ENCODE assay signal across 8 cellular contexts in the genomic region with DNA sequence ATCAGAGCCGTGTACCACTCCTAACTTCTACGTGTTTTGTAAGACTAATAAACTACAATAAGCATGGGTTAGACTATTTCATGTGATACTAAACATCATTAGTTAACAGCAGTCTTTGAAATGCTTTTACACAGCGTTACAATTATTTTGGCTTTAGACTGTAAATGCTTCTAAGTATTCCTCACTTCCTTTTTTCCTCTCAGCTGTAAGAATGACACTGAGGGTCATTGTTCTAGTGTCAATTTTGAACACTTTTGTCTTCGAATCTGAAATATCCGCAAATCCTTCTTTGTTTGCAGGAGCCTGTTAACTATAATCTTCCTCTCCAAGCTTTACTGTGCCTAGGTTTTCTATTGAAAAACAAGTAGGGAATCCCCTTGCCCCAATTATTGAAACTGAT. TPM values are rescaled to one million over a fixed set of nuclear protein-coding genes. Genes with fewer than 3 reads are reported as not detected.
DNase-seq lines count a peak whose midpoint lies in the region; ATAC-seq and TF ChIP-seq lines count a peak whose summit lies in the region.

No MANE protein-coding gene starts in this region.

- peak overlapping the region; percentile 93 for H3K4me3 Mint-ChIP-seq in Caco-2 (ENCODE audit: unreplicated experiment)
- peak overlapping the region; percentile 94 for H3K4me3 Mint-ChIP-seq in MCF 10A (ENCODE audit: unreplicated experiment)
- H3K4me3 Mint-ChIP-seq in natural killer cell treated with Interleukin-12 subunit alpha and Interleukin-12 subunit beta and Interleukin-15 and Interleukin-18, amount 100 ng/mL, for 72 hours: peak overlapping the region; percentile 92

- DNase-seq in Caco-2 (no peak), LNCaP clone FGC (ENCODE audit: low read depth) (no peak), MCF 10A (ENCODE audit: unreplicated experiment) (peak; percentile 8), DMS79 treated with DMSO at 0.1 percent for 48 hours (lab: John Stamatoyannopoulos, UW) (no peak), NCI-H526 (lab: John Stamatoyannopoulos, UW) (no peak)
- no peak for DNase-seq in natural killer cell treated with Interleukin-12 subunit alpha and Interleukin-12 subunit beta and Interleukin-15 and Interleukin-18, amount 100 ng/mL, for 72 hours (ENCODE audit: low spot score)
- DNase-seq in activated CD4-positive, alpha-beta T cell treated with anti-CD3 and anti-CD28 coated beads for 4 hours: no peak

- H3K4me1 Mint-ChIP-seq in Caco-2 (ENCODE audit: low read depth, unreplicated experiment): no peaks in the 10 kb centered on the region
- peaks cover 10% of the 10 kb centered on the region for H3K4me1 Mint-ChIP-seq in MCF 10A (ENCODE audit: insufficient read depth, unreplicated experiment)
- H3K4me1 Mint-ChIP-seq in natural killer cell treated with Interleukin-12 subunit alpha and Interleukin-12 subunit beta and Interleukin-15 and Interleukin-18, amount 100 ng/mL, for 72 hours (ENCODE audit: low read depth in 2 of 2): peaks cover 12 to 28% of the 10 kb centered on the region in 2 donors

- POLR2A ChIA-PET in Caco-2 (lab: Charles Lee) (no interaction called here), MCF 10A (lab: Yijun Ruan, JAX) (interaction anchor here (0.6 to 4.8 kb wide), 7 partner anchors 9 to 79 kb away, joined by 3 to 63 read pairs (median 5); a partner anchor contains a TSS)

- BruUV-seq in Caco-2 (replicated peaks; lab: Mats Ljungman, UMichigan): no TSS peak
- BruUV-seq in MCF 10A (replicated peaks; lab: Mats Ljungman, UMichigan): no TSS peak

- H3K4me3 ChIP-seq in Caco-2 (ENCODE audit: low read depth, low read length): peak overlapping the region; percentile 87
- H3K4me3 ChIP-seq in LNCaP clone FGC (ENCODE audit: low read depth, low read length): peak overlapping the region; percentile 76

- H3K27ac Mint-ChIP-seq in Caco-2 (ENCODE audit: unreplicated experiment) (peak overlapping the region; percentile 98), MCF 10A (ENCODE audit: low read depth, unreplicated experiment) (peak overlapping the region; percentile 99)
- H3K27ac Mint-ChIP-seq in natural killer cell treated with Interleukin-12 subunit alpha and Interleukin-12 subunit beta and Interleukin-15 and Interleukin-18, amount 100 ng/mL, for 72 hours: peak overlapping the region; percentile 87 to 96

- intact Hi-C loops in Caco-2 (cut with micrococcal nuclease; ENCODE audit: unreplicated experiment) (loop anchor here (5.0 kb wide), 1 partner anchor 518 kb away; a partner anchor contains a TSS), MCF 10A (cut with micrococcal nuclease) (loop anchor here (10.0 kb wide), 1 partner anchor 515 kb away; a partner anchor contains a TSS)

- TF ChIP-seq CTCF in Caco-2 (IDR thresholded peaks at IDR 0.05; ENCODE audit: insufficient read depth in 1 of 2, low read depth in 1 of 2, low read length in 1 of 2, severe bottlenecking in 1 of 2, unreplicated experiment in 1 of 2): no peak
- TF ChIP-seq CTCF in LNCaP clone FGC (IDR thresholded peaks at IDR 0.05; ENCODE audit: control insufficient read depth, extremely low read depth, insufficient read depth): no peak
- TF ChIP-seq CTCF in MCF 10A (IDR thresholded peaks at IDR 0.05; ENCODE audit: unreplicated experiment): no peak

- H3K4me1 ChIP-seq in Caco-2: no peaks in the 10 kb centered on the region

- H3K36me3 Mint-ChIP-seq in Caco-2 (ENCODE audit: insufficient read depth, unreplicated experiment) (peaks cover 19% of the 10 kb centered on the region), MCF 10A (ENCODE audit: insufficient read depth, unreplicated experiment) (peaks cover 17% of the 10 kb centered on the region)
- H3K36me3 Mint-ChIP-seq in natural killer cell treated with Interleukin-12 subunit alpha and Interleukin-12 subunit beta and Interleukin-15 and Interleukin-18, amount 100 ng/mL, for 72 hours: peaks cover 15% of the 10 kb centered on the region

- CTCF ChIA-PET in Caco-2 (lab: Charles Lee): no interaction called here
- CTCF ChIA-PET in MCF 10A (lab: Yijun Ruan, JAX): interaction anchor here (0.6 to 1.0 kb wide), 3 partner anchors 513 to 956 kb away, joined by 3 read pairs; no protein-coding TSS in a partner anchor

- no peaks in the 10 kb centered on the region for H3K9me3 ChIP-seq in Caco-2

- no peaks in the 10 kb centered on the region for H3K27me3 ChIP-seq in Caco-2 (replicated peaks; ENCODE audit: control insufficient read depth, insufficient read depth, low read length)

- no peak for ATAC-seq in natural killer cell treated with Interleukin-12 subunit alpha and Interleukin-12 subunit beta and Interleukin-15 and Interleukin-18, amount 100 ng/mL, for 72 hours
- ATAC-seq in HG03457 (IDR thresholded peaks at IDR 0.05; ENCODE audit: unreplicated experiment): no peak

- peaks cover 7% of the 10 kb centered on the region for H3K9me3 Mint-ChIP-seq in Caco-2 (ENCODE audit: unreplicated experiment)
- peaks cover 8% of the 10 kb centered on the region for H3K9me3 Mint-ChIP-seq in MCF 10A (ENCODE audit: unreplicated experiment)
- H3K9me3 Mint-ChIP-seq in natural killer cell treated with Interleukin-12 subunit alpha and Interleukin-12 subunit beta and Interleukin-15 and Interleukin-18, amount 100 ng/mL, for 72 hours: no peaks in the 10 kb centered on the region

- no peaks in the 10 kb centered on the region; the same call in 1 of the 2 replicates for H3K36me3 ChIP-seq in Caco-2 (ENCODE audit: control insufficient read depth, insufficient read depth, low read length)

- no peaks in the 10 kb centered on the region for H3K27me3 Mint-ChIP-seq in Caco-2 (ENCODE audit: insufficient read depth, unreplicated experiment)
- H3K27me3 Mint-ChIP-seq in MCF 10A (ENCODE audit: insufficient read depth, unreplicated experiment): no peaks in the 10 kb centered on the region
- no peaks in the 10 kb centered on the region for H3K27me3 Mint-ChIP-seq in natural killer cell treated with Interleukin-12 subunit alpha and Interleukin-12 subunit beta and Interleukin-15 and Interleukin-18, amount 100 ng/mL, for 72 hours

RNA-seq across cellular contexts. Expression of a gene that starts 1.5 kb away (rescaled TPM):
- 96.7 and 100 TPM in 2 replicates for total RNA-seq in Caco-2 (2022)
- 136 and 140 TPM in 2 replicates for total RNA-seq in MCF 10A (2022)
- total RNA-seq in natural killer cell treated with Interleukin-12 subunit alpha and Interleukin-12 subunit beta and Interleukin-15 and Interleukin-18, amount 100 ng/mL, for 72 hours: 100 to 1,000 TPM in 1 of 2 donors, 10 to 100 TPM in 1; 89.7 to 119 TPM

RNA-seq across cellular contexts. Expression of a gene that starts 1.7 kb away (rescaled TPM):
- 24.2 and 26.9 TPM in 2 replicates for total RNA-seq in Caco-2 (2022)
- 32.2 and 38.9 TPM in 2 replicates for total RNA-seq in MCF 10A (2022)
- 10 to 100 TPM; 33.9 to 37.4 TPM for total RNA-seq in natural killer cell treated with Interleukin-12 subunit alpha and Interleukin-12 subunit beta and Interleukin-15 and Interleukin-18, amount 100 ng/mL, for 72 hours
